In genomic region chrX:30015440-30015839, GRCh38 we compare ENCODE assay signal across 9 cellular contexts.
"Had no signal": no experiment of that assay in that cellular context is flagged by ENCODE, and none has a peak within 500 bp of the region (broad histone marks: within the 10 kb centered on the region; RNA-seq: fewer than 3 reads in every experiment).

No MANE protein-coding gene starts in this region.

- ATAC-seq: GM23338, HCT116 had no signal

- DNase-seq: GM23248, GOT3, H7, H9, HCEC 1CT, HFFc6 had no signal

- H3K4me3 ChIP-seq: GM23248, GM23338, HAP-1 had no signal
